13 cellular contexts compared by ENCODE assay signal in the genomic region with DNA sequence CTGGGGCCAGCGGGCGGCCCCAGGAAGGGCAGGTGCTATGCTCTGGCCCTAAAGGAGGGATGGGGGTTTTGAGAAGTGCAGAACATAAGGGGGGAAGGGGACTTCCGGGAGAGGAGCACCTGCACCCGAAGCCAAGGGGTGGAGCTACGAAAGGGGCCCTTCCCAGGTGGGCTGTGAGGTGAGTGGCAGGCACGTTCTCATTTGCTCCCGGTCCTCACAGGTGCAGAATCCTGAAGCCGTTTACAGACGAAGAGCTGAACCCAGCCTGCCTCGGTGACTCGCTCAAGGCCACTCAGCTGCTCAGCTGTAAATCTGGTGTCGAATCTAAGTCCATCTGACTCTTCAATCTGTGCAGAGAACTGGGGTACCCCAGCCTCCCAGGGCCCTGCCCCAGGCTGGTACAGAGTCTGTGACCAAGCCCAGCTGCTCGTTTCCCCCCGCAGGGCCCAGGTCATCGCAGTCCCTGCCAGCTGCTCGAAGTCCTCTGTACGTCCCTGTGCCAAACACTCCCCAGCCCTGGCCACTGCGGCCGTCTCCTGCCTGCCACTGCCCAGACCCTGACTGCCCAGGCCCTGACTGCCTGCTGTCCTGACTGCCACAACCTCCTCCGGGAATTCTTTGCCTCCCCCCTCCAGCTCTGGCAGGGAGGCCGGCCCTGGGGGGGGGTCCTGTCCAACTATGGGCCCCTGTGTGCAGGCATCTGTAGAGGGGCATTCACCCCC. TPM values are rescaled to one million over a fixed set of nuclear protein-coding genes. Genes with fewer than 3 reads are reported as not detected.
DNase-seq lines count a peak whose midpoint lies in the region; ATAC-seq and TF ChIP-seq lines count a peak whose summit lies in the region.
"Had no signal": no experiment of that assay in that cellular context is flagged by ENCODE, and none has a peak within 500 bp of the region (broad histone marks: within the 10 kb centered on the region; RNA-seq: fewer than 3 reads in every experiment).

No MANE protein-coding gene starts in this region.

- no peaks in the 10 kb centered on the region for H4K20me1 ChIP-seq in OCI-LY1 (ENCODE audit: insufficient read depth, low read length)

- H3K9ac ChIP-seq in OCI-LY1 (ENCODE audit: low read length), result peak overlapping the region; percentile 32; the same call in 1 of the 2 replicates

- H3K36me3 ChIP-seq in OCI-LY1 (ENCODE audit: insufficient read depth, low read length), result no peaks in the 10 kb centered on the region

- intact Hi-C loops in cardiac septum (cut with DNase I), result no loop called here

- no peaks in the 10 kb centered on the region for H3K79me2 ChIP-seq in OCI-LY1 (ENCODE audit: insufficient read depth, low read length)

- peaks cover 62% of the 10 kb centered on the region for H3K4me1 ChIP-seq in OCI-LY1 (ENCODE audit: insufficient read depth, low read length, severe bottlenecking)

- TF ChIP-seq CTCF in OCI-LY1 (IDR thresholded peaks at IDR 0.05; ENCODE audit: low read length), result no peak

- no peak overlapping the region for H2AFZ ChIP-seq in OCI-LY1 (ENCODE audit: low read length)

- no peaks in the 10 kb centered on the region for H3K9me2 ChIP-seq in OCI-LY1 (ENCODE audit: low read depth, low read length)

- peak overlapping the region; percentile 38; the same call in 1 of the 2 replicates for H3K4me2 ChIP-seq in OCI-LY1 (ENCODE audit: low read length)

- no peaks in the 10 kb centered on the region for H3F3A ChIP-seq in OCI-LY1 (ENCODE audit: insufficient read depth, low read length)

- no peak for ATAC-seq in GM21786 (IDR thresholded peaks at IDR 0.05; ENCODE audit: unreplicated experiment)
- ATAC-seq: CD8-positive, alpha-beta T cell had no signal

- H3K9me3 ChIP-seq in OCI-LY1 (ENCODE audit: low read length), result no peaks in the 10 kb centered on the region

- H3K27me3 ChIP-seq in OCI-LY1 (ENCODE audit: insufficient read depth, low read length), result no peaks in the 10 kb centered on the region

- H3K4me3 ChIP-seq in OCI-LY1 (ENCODE audit: low read depth, low read length, poor library complexity, severe bottlenecking), result peak overlapping the region; percentile 30

- DNase-seq in DMS153 treated with DMSO at 0.1 percent for 48 hours (lab: John Stamatoyannopoulos, UW; ENCODE audit: unreplicated experiment) (peak; percentile 32), NCI-H1105 (lab: John Stamatoyannopoulos, UW) (peak; percentile 70), myocyte (ENCODE audit: low read depth) (peak; percentile 55), NOMO-1 (lab: John Stamatoyannopoulos, UW; ENCODE audit: unreplicated experiment in 2 of 2) (no peak), cardiac septum (ENCODE audit: low spot score) (no peak)
- DNase-seq: CD8-positive, alpha-beta T cell; H9; IMR-90; Kasumi-1; NCI-H526; T-helper 2 cell had no signal

- peak overlapping the region; percentile 100 for H3K27ac ChIP-seq in OCI-LY1 (ENCODE audit: low read depth, low read length, poor library complexity, severe bottlenecking)

RNA-seq across cellular contexts. Expression of gene RXRA, which starts 53.8 kb away (rescaled TPM):
- total RNA-seq in myocyte (20.5 and 25.4 TPM in 2 replicates), cardiac septum (42.6 TPM)
- polyA plus RNA-seq in myocyte (2012), result 20.8 TPM

Comparison
In these comparisons a context has a peak if more than half of its experiments do, and no peak if none do; other contexts are left out.
1. DNase-seq: peak in DMS153 treated with DMSO at 0.1 percent for 48 hours (single experiment), NCI-H1105 (single experiment) and myocyte (single experiment); none in NOMO-1 (0 of 2) and cardiac septum (single experiment).